Comparison of ENCODE assay signal across 7 cellular contexts in genomic region chr15:62392411-62392810, GRCh38. TPM values are rescaled to one million over a fixed set of nuclear protein-coding genes. Genes with fewer than 3 reads are reported as not detected.
A peak's percentile ranks its signal among the peaks of the same experiment; 100 is the strongest.
DNase-seq lines count a peak whose midpoint lies in the region; ATAC-seq, FAIRE-seq and TF ChIP-seq lines count a peak whose summit lies in the region.

No MANE protein-coding gene starts in this region.

- CTCF ChIA-PET in HEK293 (lab: Yijun Ruan, JAX): interaction anchor here (0.6 to 0.8 kb wide), 4 partner anchors 48 to 782 kb away, joined by 3 to 5 read pairs (median 4); no protein-coding TSS in a partner anchor

- TF ChIP-seq CTCF in HEK293 (tag by site-specific recombination; IDR thresholded peaks at IDR 0.05) (no peak), WERI-Rb-1 (IDR thresholded peaks at IDR 0.05; ENCODE audit: low read depth, low read length) (no peak), cardiac muscle cell (IDR thresholded peaks at IDR 0.05; ENCODE audit: low read depth, low read length) (peak; percentile 22)

- H3K4me3 ChIP-seq in HEK293 (ENCODE audit: low read depth, low read length) (no peak overlapping the region), WERI-Rb-1 (ENCODE audit: low read depth, low read length) (peak overlapping the region; percentile 99), cardiac muscle cell (peak overlapping the region; percentile 94), rectal smooth muscle tissue (ENCODE audit: low read length) (peak overlapping the region; percentile 98)

- POLR2A ChIA-PET in HEK293 (lab: Yijun Ruan, JAX): no interaction called here

- H3K27me3 ChIP-seq in WERI-Rb-1 (ENCODE audit: insufficient read depth, low read depth, severe bottlenecking) (no peaks in the 10 kb centered on the region), cardiac muscle cell (peaks cover 34% of the 10 kb centered on the region), rectal smooth muscle tissue (ENCODE audit: control insufficient read depth, insufficient read depth, low read length) (no peaks in the 10 kb centered on the region)

- DNase-seq in WERI-Rb-1 (no peak), cardiac muscle cell (ENCODE audit: low read depth in 1 of 2, low spot score in 1 of 2) (peak; percentile 19 to 37), GM12891 (ENCODE audit: insufficient read length, low spot score) (no peak), globus pallidus (ENCODE audit: low spot score) (no peak)

- no peak overlapping the region for H3K9ac ChIP-seq in rectal smooth muscle tissue (ENCODE audit: low read length)

- H3K27ac ChIP-seq in HEK293 (ENCODE audit: extremely low read depth, low read depth, low read length) (no peak overlapping the region), WERI-Rb-1 (no peak overlapping the region), cardiac muscle cell (no peak overlapping the region), rectal smooth muscle tissue (ENCODE audit: low read depth, low read length) (no peak overlapping the region)

- no peak for FAIRE-seq in GM12891 (lab: Jason Lieb, UNC)

- no peak for ATAC-seq in GM21381 (IDR thresholded peaks at IDR 0.05; ENCODE audit: unreplicated experiment)

- H3K4me1 ChIP-seq in HEK293 (ENCODE audit: control insufficient read depth, insufficient read depth, low read length) (no peaks in the 10 kb centered on the region), cardiac muscle cell (ENCODE audit: low read depth) (peaks cover 7% of the 10 kb centered on the region), rectal smooth muscle tissue (ENCODE audit: control insufficient read depth, insufficient read depth, low read length) (peaks cover 7% of the 10 kb centered on the region)

- TF ChIP-seq POLR2A in GM12891 (IDR thresholded peaks at IDR 0.05; ENCODE audit: low read depth, low read length): no peak

- H3K9me3 ChIP-seq in HEK293 (ENCODE audit: control insufficient read depth, insufficient read depth, low read depth, low read length): no peaks in the 10 kb centered on the region
- peaks cover 2% of the 10 kb centered on the region for H3K9me3 ChIP-seq in WERI-Rb-1 (ENCODE audit: severe bottlenecking)
- H3K9me3 ChIP-seq in cardiac muscle cell (ENCODE audit: low read depth): no peaks in the 10 kb centered on the region

- H3K36me3 ChIP-seq in HEK293 (ENCODE audit: control insufficient read depth in 2 of 2, insufficient read depth in 1 of 2, low read length in 2 of 2) (no peaks in the 10 kb centered on the region), WERI-Rb-1 (no peaks in the 10 kb centered on the region; the same call in none of the 2 replicates), cardiac muscle cell (no peaks in the 10 kb centered on the region), rectal smooth muscle tissue (ENCODE audit: control insufficient read depth, insufficient read depth, low read length) (no peaks in the 10 kb centered on the region)

TF ChIP-seq in HEK293, 187 proteins besides CTCF, POLR2A, EP300 and RAD21:
- peak; percentile 76 for TF ChIP-seq ZBTB21 (tag by site-specific recombination; IDR thresholded peaks at IDR 0.05)
- TF ChIP-seq, protein P1, sequence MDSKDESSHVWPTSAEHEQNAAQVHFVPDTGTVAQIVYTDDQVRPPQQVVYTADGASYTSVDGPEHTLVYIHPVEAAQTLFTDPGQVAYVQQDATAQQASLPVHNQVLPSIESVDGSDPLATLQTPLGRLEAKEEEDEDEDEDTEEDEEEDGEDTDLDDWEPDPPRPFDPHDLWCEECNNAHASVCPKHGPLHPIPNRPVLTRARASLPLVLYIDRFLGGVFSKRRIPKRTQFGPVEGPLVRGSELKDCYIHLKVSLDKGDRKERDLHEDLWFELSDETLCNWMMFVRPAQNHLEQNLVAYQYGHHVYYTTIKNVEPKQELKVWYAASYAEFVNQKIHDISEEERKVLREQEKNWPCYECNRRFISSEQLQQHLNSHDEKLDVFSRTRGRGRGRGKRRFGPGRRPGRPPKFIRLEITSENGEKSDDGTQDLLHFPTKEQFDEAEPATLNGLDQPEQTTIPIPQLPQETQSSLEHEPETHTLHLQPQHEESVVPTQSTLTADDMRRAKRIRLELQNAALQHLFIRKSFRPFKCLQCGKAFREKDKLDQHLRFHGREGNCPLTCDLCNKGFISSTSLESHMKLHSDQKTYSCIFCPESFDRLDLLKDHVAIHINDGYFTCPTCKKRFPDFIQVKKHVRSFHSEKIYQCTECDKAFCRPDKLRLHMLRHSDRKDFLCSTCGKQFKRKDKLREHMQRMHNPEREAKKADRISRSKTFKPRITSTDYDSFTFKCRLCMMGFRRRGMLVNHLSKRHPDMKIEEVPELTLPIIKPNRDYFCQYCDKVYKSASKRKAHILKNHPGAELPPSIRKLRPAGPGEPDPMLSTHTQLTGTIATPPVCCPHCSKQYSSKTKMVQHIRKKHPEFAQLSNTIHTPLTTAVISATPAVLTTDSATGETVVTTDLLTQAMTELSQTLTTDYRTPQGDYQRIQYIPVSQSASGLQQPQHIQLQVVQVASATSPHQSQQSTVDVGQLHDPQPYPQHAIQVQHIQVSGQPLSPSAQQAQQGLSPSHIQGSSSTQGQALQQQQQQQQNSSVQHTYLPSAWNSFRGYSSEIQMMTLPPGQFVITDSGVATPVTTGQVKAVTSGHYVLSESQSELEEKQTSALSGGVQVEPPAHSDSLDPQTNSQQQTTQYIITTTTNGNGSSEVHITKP (tag by site-specific recombination; IDR thresholded peaks at IDR 0.05): peak; percentile 39
- no peak for TF ChIP-seq GLIS2 (tag by site-specific recombination; IDR thresholded peaks at IDR 0.05)
- peak; percentile 45; the same call in 1 of the 2 replicates for TF ChIP-seq ZNF629 (tag by site-specific recombination; IDR thresholded peaks at IDR 0.05)
- TF ChIP-seq, protein P2, sequence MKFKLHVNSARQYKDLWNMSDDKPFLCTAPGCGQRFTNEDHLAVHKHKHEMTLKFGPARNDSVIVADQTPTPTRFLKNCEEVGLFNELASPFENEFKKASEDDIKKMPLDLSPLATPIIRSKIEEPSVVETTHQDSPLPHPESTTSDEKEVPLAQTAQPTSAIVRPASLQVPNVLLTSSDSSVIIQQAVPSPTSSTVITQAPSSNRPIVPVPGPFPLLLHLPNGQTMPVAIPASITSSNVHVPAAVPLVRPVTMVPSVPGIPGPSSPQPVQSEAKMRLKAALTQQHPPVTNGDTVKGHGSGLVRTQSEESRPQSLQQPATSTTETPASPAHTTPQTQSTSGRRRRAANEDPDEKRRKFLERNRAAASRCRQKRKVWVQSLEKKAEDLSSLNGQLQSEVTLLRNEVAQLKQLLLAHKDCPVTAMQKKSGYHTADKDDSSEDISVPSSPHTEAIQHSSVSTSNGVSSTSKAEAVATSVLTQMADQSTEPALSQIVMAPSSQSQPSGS (tag by site-specific recombination; IDR thresholded peaks at IDR 0.05; ENCODE audit: low read depth): peak; percentile 84

TF ChIP-seq in GM12891, 5 proteins besides CTCF, POLR2A, EP300 and RAD21:
- no peak for TF ChIP-seq PAX5 (IDR thresholded peaks at IDR 0.05; ENCODE audit: insufficient read depth, low read length, severe bottlenecking)
- no peak for TF ChIP-seq POLR2AphosphoS5 (IDR thresholded peaks at IDR 0.05; ENCODE audit: low read depth, low read length)
- no peak for TF ChIP-seq POU2F2 (IDR thresholded peaks at IDR 0.05; ENCODE audit: low read depth, low read length)
- no peak for TF ChIP-seq TAF1 (IDR thresholded peaks at IDR 0.05; ENCODE audit: low read depth, low read length)
- no peak for TF ChIP-seq SPI1 (IDR thresholded peaks at IDR 0.05; ENCODE audit: low read depth, low read length)

RNA-seq across cellular contexts. Expression of gene TLN2, which starts 2.1 kb away (rescaled TPM):
- 18.7 and 27.3 TPM in 2 replicates for total RNA-seq in cardiac muscle cell
- 13.5 and 16.2 TPM in 2 replicates for polyA plus RNA-seq in cardiac muscle cell
- polyA plus RNA-seq in GM12891 (2012; ENCODE audit: low read depth, missing spikeins): 0.27 TPM

Comparison
In these comparisons a context has a peak if more than half of its experiments do, and no peak if none do; other contexts are left out.
1. DNase-seq: peak in cardiac muscle cell (2 of 2); none in WERI-Rb-1 (single experiment), GM12891 (single experiment) and globus pallidus (single experiment).